In the genomic region with DNA sequence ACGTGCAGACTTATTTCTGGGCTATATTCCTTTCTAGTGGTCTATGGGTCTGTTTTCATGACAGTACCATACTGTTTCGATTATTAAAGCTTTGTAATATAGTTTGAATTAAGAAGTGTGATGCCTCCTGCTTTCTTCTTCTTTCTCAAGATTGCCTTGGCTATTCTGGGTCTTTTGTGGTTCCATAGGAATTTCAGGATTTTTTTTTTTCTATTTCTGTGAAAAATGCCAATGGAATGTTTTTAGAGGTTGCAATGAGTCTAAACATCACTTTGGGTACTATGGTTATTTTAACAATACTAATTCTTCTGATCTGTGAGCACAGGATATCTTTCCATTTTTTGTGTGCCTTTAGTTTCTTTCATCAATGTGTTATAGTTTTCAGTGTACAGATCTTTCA, we compare ENCODE assay signal across 14 cellular contexts.
DNase-seq lines count a peak whose midpoint lies in the region; ATAC-seq, FAIRE-seq and TF ChIP-seq lines count a peak whose summit lies in the region.
"Had no signal": no experiment of that assay in that cellular context is flagged by ENCODE, and none has a peak within 500 bp of the region (broad histone marks: within the 10 kb centered on the region; RNA-seq: fewer than 3 reads in every experiment).

No MANE protein-coding gene starts in this region.

- H3K9me3 Mint-ChIP-seq in HFFc6 = peaks cover 16% of the 10 kb centered on the region

- peak overlapping the region; percentile 57 for H3K27ac Mint-ChIP-seq in HFFc6
- H3K27ac Mint-ChIP-seq: CD4-positive, alpha-beta memory T cell; GM23338 had no signal

- no peaks in the 10 kb centered on the region for H3K27me3 Mint-ChIP-seq in HFFc6 (ENCODE audit: insufficient read depth)
- H3K27me3 Mint-ChIP-seq: CD4-positive, alpha-beta memory T cell had no signal

- ATAC-seq in HG03457 (IDR thresholded peaks at IDR 0.05; ENCODE audit: unreplicated experiment) = no peak
- ATAC-seq: GM23338 had no signal

- no peak overlapping the region for H3K4me3 Mint-ChIP-seq in HFFc6
- H3K4me3 Mint-ChIP-seq: CD4-positive, alpha-beta memory T cell; GM23338 had no signal

- FAIRE-seq in urothelium cell line (lab: Jason Lieb, UNC) = no peak

- no peaks in the 10 kb centered on the region; the same call in 1 of the 2 replicates for H3K36me3 Mint-ChIP-seq in HFFc6 (ENCODE audit: low read depth)
- H3K36me3 Mint-ChIP-seq: CD4-positive, alpha-beta memory T cell had no signal

- TF ChIP-seq CTCF in HFFc6 (IDR thresholded peaks at IDR 0.05) = no peak

- peaks cover 34% of the 10 kb centered on the region for H3K4me1 Mint-ChIP-seq in HFFc6 (ENCODE audit: low read depth)
- H3K4me1 Mint-ChIP-seq: CD4-positive, alpha-beta memory T cell; GM23338 had no signal

- peak; percentile 54 for DNase-seq in EH (ENCODE audit: low read depth)
- DNase-seq in HFFc6 = peak; percentile 18
- peak; percentile 12 for DNase-seq in astrocyte of the hippocampus (ENCODE audit: low read depth, low spot score)
- DNase-seq in hippocampal formation (lab: John Stamatoyannopoulos, UW) = no peak
- no peak for DNase-seq in urothelium cell line (ENCODE audit: low spot score)
- DNase-seq in NK-92 treated with Interleukin-12 subunit alpha and Interleukin-12 subunit beta, amount 100 ng/mL, for 24 hours (lab: John Stamatoyannopoulos, UW) = no peak
- DNase-seq: BE2C; CD4-positive, alpha-beta memory T cell; DMS153; DMS79 treated with DMSO at 0.1 percent for 48 hours; Kasumi-1; KBM-7 had no signal

Comparison
In these comparisons a context has a peak if more than half of its experiments do, and no peak if none do; other contexts are left out.
1. DNase-seq: peak in EH (single experiment), HFFc6 (single experiment) and astrocyte of the hippocampus (single experiment); none in hippocampal formation (0 of 2), urothelium cell line (single experiment) and NK-92 treated with Interleukin-12 subunit alpha and Interleukin-12 subunit beta, amount 100 ng/mL, for 24 hours (single experiment).